23 cellular contexts compared by ENCODE assay signal in the genomic region with DNA sequence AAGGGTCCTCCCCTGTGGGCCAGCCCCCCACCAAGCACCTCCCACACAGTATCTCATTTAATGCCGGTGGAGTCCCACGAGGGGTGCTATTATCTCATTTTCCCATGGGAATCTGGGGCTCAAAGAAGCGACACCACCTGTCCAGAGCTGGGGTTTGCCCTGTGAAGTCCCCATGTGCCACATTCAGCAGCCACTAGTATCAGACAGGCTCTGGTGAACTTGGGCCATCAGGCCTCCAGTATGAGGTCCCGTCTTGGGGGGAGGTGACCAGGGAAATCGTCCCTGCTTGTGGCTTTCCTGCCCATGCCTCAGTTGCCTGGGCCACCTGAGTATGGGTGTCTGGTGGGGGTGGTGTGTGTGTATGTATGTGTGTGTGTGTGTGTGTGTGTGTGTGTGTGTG.
"Had no signal": no experiment of that assay in that cellular context is flagged by ENCODE, and none has a peak within 500 bp of the region (broad histone marks: within the 10 kb centered on the region; RNA-seq: fewer than 3 reads in every experiment).

No MANE protein-coding gene starts in this region.

- ATAC-seq: activated T-cell treated with anti-CD3 and anti-CD28 coated beads, Interleukin-2, amount 50 U/mL, for 72 hours; naive thymus-derived CD4-positive, alpha-beta T cell; pancreas; psoas muscle; stimulated activated naive CD8-positive, alpha-beta T cell treated with anti-CD3 and anti-CD28 coated beads, Interleukin-15, amount 100 ng/mL, for 72 hours had no signal

- H3K4me3 ChIP-seq: cardiac muscle cell, pancreas, psoas muscle, right atrium auricular region, tibial artery had no signal

- H3K27me3 ChIP-seq: cardiac muscle cell, neutrophil, pancreas, right atrium auricular region, tibial artery had no signal

- FAIRE-seq: endometrium, pancreas had no signal

- H3K27me3 Mint-ChIP-seq: activated CD4-positive, alpha-beta memory T cell treated with anti-CD3 and anti-CD28 coated beads, Interleukin-2, amount 10 ng/mL, durations not matched to agents 7 days and 5 days; naive thymus-derived CD4-positive, alpha-beta T cell; stimulated activated naive CD8-positive, alpha-beta T cell treated with anti-CD3 and anti-CD28 coated beads, Interleukin-15, amount 100 ng/mL, for 72 hours had no signal

- H3K4me3 Mint-ChIP-seq: activated CD4-positive, alpha-beta memory T cell treated with anti-CD3 and anti-CD28 coated beads, Interleukin-2, amount 10 ng/mL, durations not matched to agents 7 days and 5 days; activated naive CD4-positive, alpha-beta T cell treated with anti-CD3 and anti-CD28 coated beads for 36 hours; activated T-cell treated with anti-CD3 and anti-CD28 coated beads, Interleukin-2, amount 50 U/mL, for 72 hours; immature natural killer cell; naive thymus-derived CD4-positive, alpha-beta T cell; stimulated activated naive CD8-positive, alpha-beta T cell treated with anti-CD3 and anti-CD28 coated beads, Interleukin-15, amount 100 ng/mL, for 72 hours had no signal

- H3K27ac Mint-ChIP-seq: activated CD4-positive, alpha-beta memory T cell treated with anti-CD3 and anti-CD28 coated beads, Interleukin-2, amount 10 ng/mL, durations not matched to agents 7 days and 5 days; activated naive CD4-positive, alpha-beta T cell treated with anti-CD3 and anti-CD28 coated beads for 36 hours; activated T-cell treated with anti-CD3 and anti-CD28 coated beads, Interleukin-2, amount 50 U/mL, for 72 hours; stimulated activated naive CD8-positive, alpha-beta T cell treated with anti-CD3 and anti-CD28 coated beads, Interleukin-15, amount 100 ng/mL, for 72 hours had no signal

- DNase-seq: activated CD4-positive, alpha-beta memory T cell treated with anti-CD3 and anti-CD28 coated beads, Interleukin-2, amount 10 ng/mL, durations not matched to agents 7 days and 5 days; activated CD4-positive, alpha-beta T cell treated with anti-CD3 and anti-CD28 coated beads for 4 hours; activated CD4-positive, CD25-positive, alpha-beta regulatory T cell; activated effector memory CD4-positive, alpha-beta T cell treated with Interleukin-2 at 50 U/mL for 16 hours; activated naive CD4-positive, alpha-beta T cell treated with anti-CD3 and anti-CD28 coated beads for 36 hours; activated T-cell treated with anti-CD3 and anti-CD28 coated beads, Interleukin-2, amount 50 U/mL, for 72 hours; amygdala; effector CD4-positive, alpha-beta T cell; foreskin fibroblast; immature natural killer cell; kidney glomerular epithelial cell; mesendoderm; naive thymus-derived CD4-positive, alpha-beta T cell; pancreas; psoas muscle; stimulated activated CD4-positive, alpha-beta T cell treated with anti-CD3 and anti-CD28 coated beads, Interleukin-4, amount 100 ng/mL, for 4 hours; stimulated activated naive CD8-positive, alpha-beta T cell treated with anti-CD3 and anti-CD28 coated beads, Interleukin-15, amount 100 ng/mL, for 72 hours; T-helper 9 cell; tibial artery had no signal

- H3K9me3 Mint-ChIP-seq: activated CD4-positive, alpha-beta memory T cell treated with anti-CD3 and anti-CD28 coated beads, Interleukin-2, amount 10 ng/mL, durations not matched to agents 7 days and 5 days; activated naive CD4-positive, alpha-beta T cell treated with anti-CD3 and anti-CD28 coated beads for 36 hours; stimulated activated naive CD8-positive, alpha-beta T cell treated with anti-CD3 and anti-CD28 coated beads, Interleukin-15, amount 100 ng/mL, for 72 hours had no signal

- H3K27ac ChIP-seq: neutrophil, pancreas, psoas muscle, right atrium auricular region, tibial artery had no signal

- H3K4me1 Mint-ChIP-seq: immature natural killer cell; stimulated activated naive CD8-positive, alpha-beta T cell treated with anti-CD3 and anti-CD28 coated beads, Interleukin-15, amount 100 ng/mL, for 72 hours had no signal

- H3K4me1 ChIP-seq: pancreas, psoas muscle, right atrium auricular region, tibial artery had no signal

- H3K9me3 ChIP-seq: neutrophil, pancreas, psoas muscle had no signal
